ENCODE assay signal across 10 cellular contexts in the genomic region with DNA sequence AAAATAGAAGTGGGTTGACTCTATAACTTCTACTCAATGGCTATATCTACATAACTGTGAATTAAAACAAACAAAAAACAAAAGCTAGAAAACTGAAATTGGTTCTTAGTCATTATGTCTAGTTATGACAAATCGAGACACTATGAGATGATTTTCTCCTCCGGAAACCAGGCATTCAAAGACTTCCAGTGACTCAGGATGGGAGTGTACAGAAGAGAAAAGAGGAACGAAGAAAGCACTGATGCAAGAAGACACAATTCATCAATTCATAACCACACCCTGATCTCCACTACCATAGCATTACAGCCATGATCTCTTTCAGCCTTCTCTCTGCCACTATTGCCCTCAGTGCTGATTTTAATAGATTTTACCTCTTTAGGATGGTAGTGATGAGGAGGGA.
A peak's percentile ranks its signal among the peaks of the same experiment; 100 is the strongest.
DNase-seq lines count a peak whose midpoint lies in the region; ATAC-seq, FAIRE-seq and TF ChIP-seq lines count a peak whose summit lies in the region.
"Had no signal": no experiment of that assay in that cellular context is flagged by ENCODE, and none has a peak within 500 bp of the region (broad histone marks: within the 10 kb centered on the region; RNA-seq: fewer than 3 reads in every experiment).

No MANE protein-coding gene starts in this region.

- H4K91ac ChIP-seq in mesenchymal stem cell (ENCODE audit: low read length), result no peak overlapping the region

- no peaks in the 10 kb centered on the region for H3K9me3 ChIP-seq in HepG2 (ENCODE audit: low read length)
- H3K9me3 ChIP-seq in mesenchymal stem cell (ENCODE audit: control insufficient read depth, low read length), result peaks cover 2% of the 10 kb centered on the region

- H3K27ac ChIP-seq in HepG2 (ENCODE audit: extremely low read length, insufficient read depth, low read length) (no peak overlapping the region), mesenchymal stem cell (ENCODE audit: low read length, poor library complexity, severe bottlenecking) (no peak overlapping the region)

- H2BK15ac ChIP-seq in mesenchymal stem cell (ENCODE audit: low read depth, poor library complexity, severe bottlenecking), result no peak overlapping the region

- H3K79me2 ChIP-seq in HepG2 (ENCODE audit: insufficient read depth, low read length), result no peaks in the 10 kb centered on the region

- no peak overlapping the region for H3K18ac ChIP-seq in mesenchymal stem cell (ENCODE audit: low read depth in 1 of 2, low read length in 2 of 2)

- WGBS in HepG2 (ENCODE audit: low lambda C conversion rate), result 0% methylated on average over 3 of the region's 3 CpGs
- no CpG with 5 or more reads among the region's 3 CpGs for WGBS in mesenchymal stem cell

- no TSS peak for BruUV-seq in HepG2 (replicated peaks; lab: Mats Ljungman, UMichigan)

- no peak overlapping the region for H3K4me3 ChIP-seq in HepG2 (replicated peaks in 1 of 3; ENCODE audit: insufficient read depth in 1 of 3, low read depth in 2 of 3, low read length in 3 of 3)
- no peak overlapping the region for H3K4me3 ChIP-seq in mesenchymal stem cell (ENCODE audit: insufficient read depth in 1 of 2, low read depth in 1 of 2, low read length in 2 of 2)

- no peak overlapping the region for H4K8ac ChIP-seq in mesenchymal stem cell (ENCODE audit: low read length)

- H3K4me1 ChIP-seq in HepG2 (ENCODE audit: insufficient read depth, low read length) (no peaks in the 10 kb centered on the region), mesenchymal stem cell (ENCODE audit: control insufficient read depth, insufficient read depth, low read depth, low read length) (no peaks in the 10 kb centered on the region)

- no peak overlapping the region for H2AK5ac ChIP-seq in mesenchymal stem cell (ENCODE audit: low read length, severe bottlenecking)

- intact Hi-C loops in HepG2 (cut with micrococcal nuclease; ENCODE audit: unreplicated experiment), result no loop called here

- no peaks in the 10 kb centered on the region for H3K27me3 ChIP-seq in HepG2 (ENCODE audit: control insufficient read depth in 1 of 2, insufficient read depth in 2 of 2, low read length in 2 of 2)
- no peaks in the 10 kb centered on the region for H3K27me3 ChIP-seq in mesenchymal stem cell (ENCODE audit: control insufficient read depth in 1 of 2, insufficient read depth in 1 of 2, low read length in 2 of 2)

- H2BK5ac ChIP-seq in mesenchymal stem cell (ENCODE audit: low read depth, low read length, poor library complexity, severe bottlenecking), result no peak overlapping the region

- POLR2A ChIA-PET in HepG2 (lab: Yijun Ruan, JAX), result no interaction called here

- no peak for FAIRE-seq in HepG2 (lab: Jason Lieb, UNC)

- no peak overlapping the region for H3K9ac ChIP-seq in HepG2 (ENCODE audit: insufficient read depth, low read depth, low read length)
- no peak overlapping the region for H3K9ac ChIP-seq in mesenchymal stem cell (ENCODE audit: low read length)

- no peak overlapping the region for H2BK12ac ChIP-seq in mesenchymal stem cell (ENCODE audit: low read length in 2 of 2)

- H3K36me3 ChIP-seq in HepG2 (replicated peaks in 1 of 2; ENCODE audit: control insufficient read depth in 1 of 2, insufficient read depth in 2 of 2, low read length in 2 of 2) (no peaks in the 10 kb centered on the region), mesenchymal stem cell (ENCODE audit: control insufficient read depth in 1 of 2, insufficient read depth in 2 of 2, low read depth in 1 of 2, low read length in 2 of 2) (no peaks in the 10 kb centered on the region)

- no peak for TF ChIP-seq POLR2A in HepG2 (IDR thresholded peaks at IDR 0.05; ENCODE audit: insufficient read depth in 1 of 2, low read depth in 2 of 2, low read length in 2 of 2)

- peak; percentile 100 for ATAC-seq in GM19455 (IDR thresholded peaks at IDR 0.05; ENCODE audit: unreplicated experiment)
- ATAC-seq in HG03280 (IDR thresholded peaks at IDR 0.05; ENCODE audit: unreplicated experiment), result peak; percentile 95
- no peak for ATAC-seq in omental fat pad (ENCODE audit: low FRiP score)
- no peak for ATAC-seq in HepG2

- TF ChIP-seq CTCF in omental fat pad (IDR thresholded peaks at IDR 0.05) (no peak), HepG2 (CRISPR knock-in tag; IDR thresholded peaks at IDR 0.05) (no peak)

- no peak overlapping the region for H3K23ac ChIP-seq in mesenchymal stem cell (ENCODE audit: low read length in 2 of 2)

- TF ChIP-seq EP300 in HepG2 (IDR thresholded peaks at IDR 0.05; ENCODE audit: low read depth in 2 of 2, low read length in 2 of 2), result no peak
- no peak for TF ChIP-seq EP300 in HepG2 (CRISPR knock-in tag; IDR thresholded peaks at IDR 0.05; ENCODE audit: borderline replicate concordance)

- no peak overlapping the region for H2BK120ac ChIP-seq in mesenchymal stem cell (ENCODE audit: low read depth, low read length)

- DNase-seq in ACHN (peak; percentile 21), amniotic epithelial cell (ENCODE audit: low read depth) (peak; percentile 65), omental fat pad (ENCODE audit: low spot score) (no peak), HepG2 (ENCODE audit: low spot score) (no peak), mesenchymal stem cell (no peak), H4 (ENCODE audit: low spot score) (no peak)
- DNase-seq: CD4-positive, CD25-positive, alpha-beta regulatory T cell; Right ventricle myocardium superior had no signal

- TF ChIP-seq RAD21 in HepG2 (CRISPR knock-in tag; IDR thresholded peaks at IDR 0.05), result no peak

- CTCF ChIA-PET in HepG2 (lab: Yijun Ruan, JAX; ENCODE audit: low intra/inter-chr PET ratio, low total read pairs), result no interaction called here

- no peaks in the 10 kb centered on the region for H3K79me1 ChIP-seq in mesenchymal stem cell (replicated peaks; ENCODE audit: low read length, poor library complexity, severe bottlenecking)

- H2AFZ ChIP-seq in HepG2 (ENCODE audit: low read length) (no peak overlapping the region), mesenchymal stem cell (ENCODE audit: low read depth, low read length) (no peak overlapping the region)

- no peak overlapping the region for H3K4ac ChIP-seq in mesenchymal stem cell (ENCODE audit: low read depth in 1 of 2, low read length in 2 of 2)

- in situ Hi-C loops in ACHN (cut with HindIII; ENCODE audit: low pct_ligation_motif_present, low pct_unique_long_range_greater_than_20kb, low sequenced_read_pairs) (no loop called here), HepG2 (cut with HindIII; ENCODE audit: extremely low pct_ligation_motif_present, low pct_unique_long_range_greater_than_20kb) (no loop called here)

- no peak overlapping the region for H3K14ac ChIP-seq in mesenchymal stem cell (ENCODE audit: low read length in 2 of 2)

- no peaks in the 10 kb centered on the region for H4K20me1 ChIP-seq in HepG2 (ENCODE audit: insufficient read depth, low read length)

- H3K4me2 ChIP-seq in HepG2 (ENCODE audit: low read depth, low read length), result no peak overlapping the region
- no peak overlapping the region for H3K4me2 ChIP-seq in mesenchymal stem cell (ENCODE audit: low read length, poor library complexity, severe bottlenecking)

TF ChIP-seq in HepG2, 621 proteins besides CTCF, POLR2A, EP300 and RAD21 (continues in another document):
- TF ChIP-seq, protein P1, sequence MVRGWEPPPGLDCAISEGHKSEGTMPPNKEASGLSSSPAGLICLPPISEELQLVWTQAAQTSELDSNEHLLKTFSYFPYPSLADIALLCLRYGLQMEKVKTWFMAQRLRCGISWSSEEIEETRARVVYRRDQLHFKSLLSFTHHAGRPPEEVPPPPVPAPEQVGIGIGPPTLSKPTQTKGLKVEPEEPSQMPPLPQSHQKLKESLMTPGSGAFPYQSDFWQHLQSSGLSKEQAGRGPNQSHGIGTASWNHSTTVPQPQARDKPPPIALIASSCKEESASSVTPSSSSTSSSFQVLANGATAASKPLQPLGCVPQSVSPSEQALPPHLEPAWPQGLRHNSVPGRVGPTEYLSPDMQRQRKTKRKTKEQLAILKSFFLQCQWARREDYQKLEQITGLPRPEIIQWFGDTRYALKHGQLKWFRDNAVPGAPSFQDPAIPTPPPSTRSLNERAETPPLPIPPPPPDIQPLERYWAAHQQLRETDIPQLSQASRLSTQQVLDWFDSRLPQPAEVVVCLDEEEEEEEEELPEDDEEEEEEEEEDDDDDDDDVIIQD (CRISPR knock-in tag; IDR thresholded peaks at IDR 0.05; ENCODE audit: low read depth), result no peak
- TF ChIP-seq AGO1 (IDR thresholded peaks at IDR 0.05; ENCODE audit: low read depth, low read length, poor library complexity, severe bottlenecking), result no peak
- TF ChIP-seq ZNF607 (CRISPR knock-in tag; IDR thresholded peaks at IDR 0.05; ENCODE audit: borderline replicate concordance), result no peak
- no peak for TF ChIP-seq SP140L (CRISPR knock-in tag; IDR thresholded peaks at IDR 0.05; ENCODE audit: borderline replicate concordance)
- TF ChIP-seq ZNF776 (CRISPR knock-in tag; IDR thresholded peaks at IDR 0.05), result no peak
- no peak for TF ChIP-seq ZFX (CRISPR knock-in tag; IDR thresholded peaks at IDR 0.05; ENCODE audit: low read depth)
- no peak for TF ChIP-seq ZNF496 (CRISPR knock-in tag; IDR thresholded peaks at IDR 0.05; ENCODE audit: insufficient replicate concordance)

Comparison
In these comparisons a context has a peak if more than half of its experiments do, and no peak if none do; other contexts are left out.
1. DNase-seq: peak in ACHN (single experiment) and amniotic epithelial cell (single experiment); none in omental fat pad (single experiment), HepG2 (single experiment), mesenchymal stem cell (single experiment) and H4 (single experiment).
2. ATAC-seq: peak in GM19455 (single experiment) and HG03280 (single experiment); none in omental fat pad (single experiment) and HepG2 (single experiment).